1 cellular context compared by ENCODE assay signal in the genomic region with DNA sequence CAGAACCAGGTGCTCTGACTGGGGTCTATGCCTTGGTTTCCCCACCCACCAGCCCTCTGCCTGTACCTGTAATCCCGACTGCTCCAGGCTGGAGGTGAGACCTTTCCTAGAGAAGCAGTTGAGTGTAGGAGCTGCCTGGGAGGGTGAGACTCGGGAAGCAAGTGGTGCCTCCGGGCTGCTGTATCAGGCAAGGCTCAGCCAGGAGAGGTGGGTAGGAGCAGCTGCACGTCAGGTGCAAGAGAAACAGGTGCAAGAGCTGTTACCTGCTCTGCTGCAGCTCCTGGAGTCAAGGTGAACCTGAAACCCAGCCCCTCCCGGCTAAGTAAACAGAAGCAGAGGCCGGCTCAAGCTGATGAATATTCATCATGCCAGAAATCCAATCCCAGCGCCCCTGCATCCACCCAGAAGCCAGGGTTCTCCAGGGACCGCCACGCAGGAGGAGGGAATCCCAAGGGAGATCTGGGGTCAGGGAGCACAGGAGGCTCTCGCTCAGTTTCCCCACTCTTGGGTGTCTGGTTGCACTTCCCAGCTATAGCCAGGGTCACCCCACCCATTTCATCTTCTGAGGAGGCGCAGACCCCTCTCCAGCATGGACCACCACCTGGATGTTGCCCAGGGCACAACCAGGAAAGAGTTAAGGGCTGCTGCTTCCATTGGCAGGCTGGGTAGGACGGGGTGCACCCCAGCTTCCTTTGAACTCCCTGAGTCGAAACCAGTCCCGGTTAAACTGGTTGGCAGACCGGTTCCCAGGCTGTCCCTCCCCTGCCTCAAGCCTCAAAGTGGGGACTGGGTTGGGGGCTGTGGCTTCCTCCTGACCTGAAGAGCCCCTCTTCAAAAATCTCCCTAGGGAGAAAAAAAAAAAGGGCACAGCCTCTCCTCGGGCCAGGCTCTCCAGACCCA.
TF ChIP-seq lines count a peak whose summit lies in the region.

PRR15L (minus strand) TSS at position 293 of the 900 bp plus-strand sequence. CDS start 4,649 bp downstream, outside the sequence.

TF ChIP-seq in H1, 55 proteins besides CTCF, POLR2A, EP300 and RAD21 (continued from another document):
- TF ChIP-seq ASH2L (IDR thresholded peaks at IDR 0.05; ENCODE audit: low read length) = peak; percentile 34
- no peak for TF ChIP-seq POLR2AphosphoS5 (IDR thresholded peaks at IDR 0.05; ENCODE audit: low read depth, low read length)
TF ChIP-seq in H1: peak in this region for 3.
